In genomic region chr1:58976294-58976693, GRCh38 we compare ENCODE assay signal across 1 cellular context.
TF ChIP-seq lines count a peak whose summit lies in the region.

No MANE protein-coding gene starts in this region.

TF ChIP-seq in K562, 482 proteins besides CTCF, POLR2A, EP300 and RAD21 (continued from another document):
- no peak for TF ChIP-seq ID3 (CRISPR knock-in tag; IDR thresholded peaks at IDR 0.05)
- no peak for TF ChIP-seq ID3 (tag; IDR thresholded peaks at IDR 0.05)
- TF ChIP-seq ZHX1 (conservative IDR thresholded peaks at IDR 0.05; ENCODE audit: low read length) = no peak
- no peak for TF ChIP-seq HNRNPH1 (optimal IDR thresholded peaks at IDR 0.05; ENCODE audit: low read depth, low read length)
- TF ChIP-seq C11orf30 (IDR thresholded peaks at IDR 0.05; ENCODE audit: low read depth) = no peak
